ENCODE assay signal across 19 cellular contexts in the genomic region with DNA sequence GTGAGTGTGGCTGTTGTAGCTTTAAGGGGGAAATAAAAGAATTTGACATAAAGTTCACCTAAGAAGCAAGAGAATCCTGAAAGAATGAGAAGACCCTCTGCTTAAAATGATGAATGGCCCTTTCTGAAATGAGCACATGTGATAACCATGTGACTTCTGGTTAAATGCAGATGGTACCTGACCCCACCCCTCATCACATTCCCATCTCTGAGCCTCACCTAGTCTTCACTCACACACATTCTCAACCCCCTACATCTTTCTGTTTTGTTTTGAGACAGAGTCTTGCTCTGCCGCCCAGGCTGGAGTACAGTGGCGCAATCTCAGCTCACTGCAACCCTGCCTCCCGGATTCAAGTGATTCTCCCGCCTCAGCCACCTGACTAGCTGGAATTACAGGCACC.
"Had no signal": no experiment of that assay in that cellular context is flagged by ENCODE, and none has a peak within 500 bp of the region (broad histone marks: within the 10 kb centered on the region; RNA-seq: fewer than 3 reads in every experiment).

No MANE protein-coding gene starts in this region.

- H3K9me3 Mint-ChIP-seq: T-cell had no signal

- H3K9ac ChIP-seq: neural progenitor cell had no signal

- H3K27me3 Mint-ChIP-seq: progenitor cell of endocrine pancreas, T-cell had no signal

- H3K36me3 ChIP-seq: left ventricle myocardium inferior, upper lobe of right lung had no signal

- H3K9me3 ChIP-seq: body of pancreas, esophagus squamous epithelium, heart right ventricle, left ventricle myocardium inferior, upper lobe of right lung had no signal

- H3K27ac Mint-ChIP-seq: neural progenitor cell, progenitor cell of endocrine pancreas had no signal

- H2AFZ ChIP-seq: neural progenitor cell had no signal

- H3K4me3 ChIP-seq: body of pancreas, esophagus squamous epithelium, heart right ventricle, left ventricle myocardium inferior, neural progenitor cell, upper lobe of right lung had no signal

- H3K27me3 ChIP-seq: body of pancreas, esophagus squamous epithelium, heart right ventricle, neural progenitor cell, upper lobe of right lung had no signal

- ATAC-seq: body of pancreas, heart right ventricle, SK-N-SH treated with all-trans-retinoic acid at 6 μM for 48 hours, T-cell, upper lobe of right lung had no signal

- DNase-seq: activated CD4-positive, alpha-beta T cell treated with anti-CD3 and anti-CD28 coated beads, Interleukin-2, amount 50 U/mL, for 4 hours; activated effector memory CD4-positive, alpha-beta T cell treated with Interleukin-2 at 50 U/mL for 16 hours; activated naive CD4-positive, alpha-beta T cell treated with anti-CD3 and anti-CD28 coated beads, Interleukin-2, amount 50 U/mL, for 16 hours; body of pancreas; dermis blood vessel endothelial cell; effector memory CD4-positive, alpha-beta T cell; esophagus squamous epithelium; heart right ventricle; left ventricle myocardium inferior; mammary epithelial cell; midbrain; stimulated activated CD4-positive, alpha-beta T cell treated with anti-CD3 and anti-CD28 coated beads, Interleukin-12 subunit alpha, Interleukin-12 subunit beta, amount 100 ng/mL, for 4 hours; stimulated activated CD4-positive, alpha-beta T cell treated with anti-CD3 and anti-CD28 coated beads, Interleukin-1b, Interleukin-23, amount 100 ng/mL, for 48 hours; T-cell; T-helper 9 cell; upper lobe of right lung had no signal

- H3K4me3 Mint-ChIP-seq: neural progenitor cell, T-cell had no signal

- H3K4me1 ChIP-seq: esophagus squamous epithelium, left ventricle myocardium inferior, neural progenitor cell, upper lobe of right lung had no signal

- H3K4me1 Mint-ChIP-seq: neural progenitor cell had no signal

- H3K4me2 ChIP-seq: neural progenitor cell had no signal

- H3K27ac ChIP-seq: body of pancreas, esophagus squamous epithelium, heart right ventricle, left ventricle myocardium inferior, neural progenitor cell, upper lobe of right lung had no signal
